In the genomic region with DNA sequence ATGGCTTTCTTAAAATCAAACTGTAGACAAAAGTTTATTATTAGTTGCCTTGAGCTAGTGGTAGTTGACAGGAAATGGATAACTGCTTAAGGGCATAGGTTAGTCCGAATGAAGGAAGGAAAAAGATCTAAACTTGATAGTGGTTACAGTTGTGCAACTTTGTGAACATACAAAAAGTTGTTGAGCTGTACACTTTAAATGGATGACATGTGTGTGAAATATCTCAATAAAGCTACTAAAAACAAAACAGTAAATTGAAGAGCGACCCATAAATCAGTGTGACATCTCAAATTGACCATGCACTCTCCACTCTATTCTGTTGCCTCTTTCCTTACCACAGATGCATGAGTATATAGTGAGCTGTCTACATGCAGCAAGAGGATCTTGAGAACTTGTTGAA, we compare ENCODE assay signal across 12 cellular contexts.
"Had no signal": no experiment of that assay in that cellular context is flagged by ENCODE, and none has a peak within 500 bp of the region (broad histone marks: within the 10 kb centered on the region; RNA-seq: fewer than 3 reads in every experiment).

No MANE protein-coding gene starts in this region.

- H3K4me3 Mint-ChIP-seq: activated CD8-positive, alpha-beta T cell treated with anti-CD3 and anti-CD28 coated beads, Interleukin-2, amount 10 ng/mL, durations not matched to agents 7 days and 5 days; activated naive CD8-positive, alpha-beta T cell treated with anti-CD3 and anti-CD28 coated beads, Interleukin-2, amount 50 U/mL, for 24 hours; nephron progenitor cell; stimulated activated memory B cell treated with anti-CD40 and anti-IgM and Interleukin-4, amounts not matched to agents 10 μg/mL and 1 μg/mL and 100 μg/mL, for 72 hours had no signal

- H3K36me3 Mint-ChIP-seq: stimulated activated memory B cell treated with anti-CD40 and anti-IgM and Interleukin-4, amounts not matched to agents 10 μg/mL and 1 μg/mL and 100 μg/mL, for 72 hours had no signal

- H3K27me3 Mint-ChIP-seq: activated naive CD8-positive, alpha-beta T cell treated with anti-CD3 and anti-CD28 coated beads, Interleukin-2, amount 50 U/mL, for 24 hours; stimulated activated memory B cell treated with anti-CD40 and anti-IgM and Interleukin-4, amounts not matched to agents 10 μg/mL and 1 μg/mL and 100 μg/mL, for 72 hours had no signal

- H3K9me3 Mint-ChIP-seq: nephron progenitor cell had no signal

- H3K4me1 Mint-ChIP-seq: activated naive CD8-positive, alpha-beta T cell treated with anti-CD3 and anti-CD28 coated beads, Interleukin-2, amount 50 U/mL, for 24 hours; stimulated activated memory B cell treated with anti-CD40 and anti-IgM and Interleukin-4, amounts not matched to agents 10 μg/mL and 1 μg/mL and 100 μg/mL, for 72 hours had no signal

- DNase-seq: activated CD4-positive, alpha-beta T cell treated with anti-CD3 and anti-CD28 coated beads for 48 hours; activated CD8-positive, alpha-beta memory T cell treated with anti-CD3 and anti-CD28 coated beads, Interleukin-2, amount 50 U/mL, for 48 hours; activated CD8-positive, alpha-beta T cell treated with anti-CD3 and anti-CD28 coated beads, Interleukin-2, amount 10 ng/mL, durations not matched to agents 7 days and 5 days; activated naive CD4-positive, alpha-beta T cell; activated naive CD8-positive, alpha-beta T cell treated with anti-CD3 and anti-CD28 coated beads, Interleukin-2, amount 50 U/mL, for 24 hours; cortex of kidney; effector CD8-positive, alpha-beta T cell; left ventricle myocardium superior; nephron progenitor cell; spleen; stimulated activated CD4-positive, alpha-beta T cell treated with anti-CD3 and anti-CD28 coated beads, Interleukin-1b, Interleukin-23, amount 100 ng/mL, for 48 hours had no signal

- H3K27ac Mint-ChIP-seq: activated CD8-positive, alpha-beta T cell treated with anti-CD3 and anti-CD28 coated beads, Interleukin-2, amount 10 ng/mL, durations not matched to agents 7 days and 5 days; activated naive CD8-positive, alpha-beta T cell treated with anti-CD3 and anti-CD28 coated beads, Interleukin-2, amount 50 U/mL, for 24 hours; nephron progenitor cell; stimulated activated memory B cell treated with anti-CD40 and anti-IgM and Interleukin-4, amounts not matched to agents 10 μg/mL and 1 μg/mL and 100 μg/mL, for 72 hours had no signal
